In the genomic region with DNA sequence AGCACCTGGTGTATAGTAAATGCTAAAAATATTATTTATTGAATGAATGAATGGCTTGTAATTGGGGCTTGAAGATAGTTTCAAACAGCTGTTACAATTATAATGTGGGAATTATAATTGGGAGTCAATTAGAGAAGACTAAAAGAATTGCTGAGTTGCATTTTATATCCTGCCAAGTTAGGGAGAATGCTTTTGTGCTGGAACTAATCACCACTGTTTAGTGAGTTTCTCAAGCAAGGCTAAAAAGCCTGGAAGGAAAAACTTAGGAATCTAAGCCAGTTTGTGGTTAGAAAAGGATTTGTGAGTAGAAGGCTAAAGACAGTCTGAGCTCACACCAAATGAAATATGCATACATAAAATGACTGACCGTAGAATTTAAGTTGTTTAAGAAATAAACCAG, we compare ENCODE assay signal across 22 cellular contexts.
"Had no signal": no experiment of that assay in that cellular context is flagged by ENCODE, and none has a peak within 500 bp of the region (broad histone marks: within the 10 kb centered on the region; RNA-seq: fewer than 3 reads in every experiment).

No MANE protein-coding gene starts in this region.

- H3K27ac ChIP-seq: lower lobe of right lung, skin epidermis, stomach, upper lobe of right lung had no signal

- DNase-seq: activated CD4-positive, alpha-beta T cell treated with anti-CD3 and anti-CD28 coated beads for 48 hours; activated CD4-positive, CD25-positive, alpha-beta regulatory T cell; activated CD8-positive, alpha-beta T cell treated with anti-CD3 and anti-CD28 coated beads for 36 hours; activated naive CD4-positive, alpha-beta T cell; activated naive CD8-positive, alpha-beta T cell treated with anti-CD3 and anti-CD28 coated beads, Interleukin-2, amount 10 ng/mL, durations not matched to agents 7 days and 5 days; activated T-cell treated with anti-CD3 and anti-CD28 coated beads, Interleukin-2, amount 50 U/mL, for 1 hour; effector CD4-positive, alpha-beta T cell; islet precursor cell; left colon; lower lobe of right lung; nephron progenitor cell; nucleus accumbens; right cardiac atrium; stimulated activated CD4-positive, alpha-beta T cell treated with anti-CD3 and anti-CD28 coated beads, Interleukin-15, amount 100 ng/mL, for 24 hours; stimulated activated CD4-positive, alpha-beta T cell treated with anti-CD3 and anti-CD28 coated beads, Interleukin-2, amount 100 ng/mL, for 48 hours; stomach; T-helper 1 cell; T-helper 9 cell; upper lobe of right lung had no signal

- ATAC-seq: activated CD8-positive, alpha-beta T cell treated with anti-CD3 and anti-CD28 coated beads for 36 hours; activated T-helper 17 cell treated with anti-CD3 and anti-CD28 coated beads, Interleukin-2, amount 50 U/mL, for 72 hours; esophagus mucosa; left colon; lower lobe of right lung; right cardiac atrium; upper lobe of right lung had no signal

- H3K4me3 ChIP-seq: lower lobe of right lung, skin epidermis, stomach, upper lobe of right lung had no signal
